Comparison of ENCODE assay signal across 8 cellular contexts in genomic region chr3:122513386-122514122, GRCh38. TPM values are rescaled to one million over a fixed set of nuclear protein-coding genes. Genes with fewer than 3 reads are reported as not detected.
A peak's percentile ranks its signal among the peaks of the same experiment; 100 is the strongest.
DNase-seq lines count a peak whose midpoint lies in the region; ATAC-seq and TF ChIP-seq lines count a peak whose summit lies in the region.

No MANE protein-coding gene starts in this region.

- intact Hi-C loops in Calu3 (cut with micrococcal nuclease; ENCODE audit: unreplicated experiment), result loop anchor here (5.0 kb wide), 1 partner anchor 51 kb away; no protein-coding TSS in a partner anchor
- intact Hi-C loops in natural killer cell (cut with micrococcal nuclease), result loop anchor here (1.0 to 10.0 kb wide), 3 partner anchors 16 to 129 kb away; partner anchors contain the start of genes FAM162A, MIX23 and WDR5B

- CTCF ChIA-PET in Calu3 (lab: Charles Lee), result interaction anchor here (0.8 kb wide), 1 partner anchor 121 kb away, joined by 3 read pairs; no protein-coding TSS in a partner anchor

- H3K4me3 ChIP-seq in coronary artery, result peak overlapping the region; percentile 79

- H3K27ac Mint-ChIP-seq in Calu3 (ENCODE audit: unreplicated experiment) (peak overlapping the region; percentile 89), natural killer cell (peak overlapping the region; percentile 87 to 90)

- H3K36me3 Mint-ChIP-seq in Calu3 (ENCODE audit: insufficient read depth, unreplicated experiment) (peaks cover 20% of the 10 kb centered on the region), natural killer cell (no peaks in the 10 kb centered on the region)

- no peak for ATAC-seq in natural killer cell
- ATAC-seq in HG03460 (IDR thresholded peaks at IDR 0.05; ENCODE audit: unreplicated experiment), result no peak

- H3K27me3 Mint-ChIP-seq in Calu3 (ENCODE audit: unreplicated experiment), result no peaks in the 10 kb centered on the region
- H3K27me3 Mint-ChIP-seq in natural killer cell (ENCODE audit: low read depth in 2 of 2), result peaks cover 0 to 6% of the 10 kb centered on the region in 2 donors

- H3K4me3 Mint-ChIP-seq in Calu3 (ENCODE audit: low read depth, unreplicated experiment) (peak overlapping the region; percentile 97), natural killer cell (peak overlapping the region; percentile 91)

- no peaks in the 10 kb centered on the region for H3K9me3 Mint-ChIP-seq in Calu3 (ENCODE audit: low read depth, unreplicated experiment)
- H3K9me3 Mint-ChIP-seq in natural killer cell, result no peaks in the 10 kb centered on the region

- no TSS peak for BruUV-seq in Calu3 (replicated peaks; lab: Mats Ljungman, UMichigan)

- DNase-seq in Calu3 (no peak), coronary artery (ENCODE audit: low spot score) (no peak), natural killer cell (no peak), NCI-H526 (lab: John Stamatoyannopoulos, UW) (no peak), cerebellar cortex (ENCODE audit: low spot score) (no peak)
- no peak for DNase-seq in central memory CD4-positive, alpha-beta T cell

- H3K4me1 Mint-ChIP-seq in Calu3 (ENCODE audit: low read depth, unreplicated experiment) (peaks cover 49% of the 10 kb centered on the region), natural killer cell (peaks cover 48 to 54% of the 10 kb centered on the region in 2 donors)

- no peaks in the 10 kb centered on the region for H3K9me3 ChIP-seq in KOPT-K1 (ENCODE audit: insufficient read depth, low read length, poor library complexity, severe bottlenecking)

- no peaks in the 10 kb centered on the region for H3K36me3 ChIP-seq in KOPT-K1 (ENCODE audit: insufficient read depth, low read length)

- H3K27ac ChIP-seq in KOPT-K1 (ENCODE audit: low read depth, low read length, poor library complexity, severe bottlenecking) (peak overlapping the region; percentile 86), coronary artery (peak overlapping the region; percentile 84 to 98)

- TF ChIP-seq CTCF in Calu3 (IDR thresholded peaks at IDR 0.05; ENCODE audit: unreplicated experiment) (no peak), coronary artery (IDR thresholded peaks at IDR 0.05) (no peak), natural killer cell (IDR thresholded peaks at IDR 0.05) (no peak)

RNA-seq across cellular contexts. Expression of gene KPNA1, which starts 1.2 kb away (rescaled TPM):
- total RNA-seq in Calu3 (2022) (76.7 and 78.5 TPM in 2 replicates), natural killer cell (10 to 100 TPM; 62.3 to 67.1 (median 63.1) TPM)

RNA-seq across cellular contexts. Expression of gene PARP9, which starts 50.5 kb away (rescaled TPM):
- total RNA-seq in Calu3 (2022) (71.2 and 128 TPM in 2 replicates), natural killer cell (10 to 100 TPM; 23.8 to 41.1 (median 38.5) TPM)

RNA-seq across cellular contexts. Expression of gene DTX3L, which starts 50.6 kb away (rescaled TPM):
- total RNA-seq in Calu3 (2022), result 73.9 and 121 TPM in 2 replicates
- total RNA-seq in natural killer cell, result 10 to 100 TPM; 40.8 to 61.0 (median 51.8) TPM
